In genomic region chr9:125261501-125262216, GRCh38 we compare ENCODE assay signal across 1 cellular context.
TF ChIP-seq lines count a peak whose summit lies in the region.

Gene GAPVD1 (plus strand): TSS chr9:125261826. CDS start chr9:125298922, 37,096 bp downstream.

TF ChIP-seq in HepG2, 621 proteins besides CTCF, POLR2A, EP300 and RAD21 (continued from another document and continues in another):
- TF ChIP-seq TFE3 (CRISPR knock-in tag; IDR thresholded peaks at IDR 0.05) (peak; percentile 25; the same call in 1 of the 2 replicates), NRL (CRISPR knock-in tag; IDR thresholded peaks at IDR 0.05; ENCODE audit: borderline replicate concordance) (peak; percentile 88), SKI (IDR thresholded peaks at IDR 0.05; ENCODE audit: partially characterized antibody) (peak; percentile 8), ZNF546 (CRISPR knock-in tag; conservative IDR thresholded peaks at IDR 0.05) (0 out of 2 replicates have a peak, but pooled peaks have one; percentile 55), HOXD1 (CRISPR knock-in tag; IDR thresholded peaks at IDR 0.05) (0 out of 2 replicates have a peak, but pooled peaks have one; percentile 33), RORA (CRISPR knock-in tag; IDR thresholded peaks at IDR 0.05) (no peak), NONO (IDR thresholded peaks at IDR 0.05) (no peak), NONO (CRISPR knock-in tag; conservative IDR thresholded peaks at IDR 0.05) (peak; percentile 44; the same call in 1 of the 2 replicates), ZNF7 (CRISPR knock-in tag; IDR thresholded peaks at IDR 0.05) (no peak), ZNF33B (CRISPR knock-in tag; IDR thresholded peaks at IDR 0.05) (no peak), NFYC (CRISPR knock-in tag; IDR thresholded peaks at IDR 0.05) (no peak), SNAI1 (CRISPR knock-in tag; IDR thresholded peaks at IDR 0.05; ENCODE audit: borderline replicate concordance) (0 out of 2 replicates have a peak, but pooled peaks have one; percentile 63), KDM5B (CRISPR knock-in tag; IDR thresholded peaks at IDR 0.05; ENCODE audit: borderline replicate concordance) (peak; percentile 88; the same call in 1 of the 2 replicates), ZNF577 (CRISPR knock-in tag; IDR thresholded peaks at IDR 0.05; ENCODE audit: borderline replicate concordance, low read depth) (0 out of 2 replicates have a peak, but pooled peaks have one; percentile 57), CHD4 (IDR thresholded peaks at IDR 0.05; ENCODE audit: borderline replicate concordance, low read length) (no peak), ZNF414 (CRISPR knock-in tag; IDR thresholded peaks at IDR 0.05) (peak; percentile 40; the same call in 1 of the 2 replicates), PTBP1 (IDR thresholded peaks at IDR 0.05; ENCODE audit: low read depth, low read length, poor library complexity, severe bottlenecking) (peak; percentile 22), ZNF296 (CRISPR knock-in tag; conservative IDR thresholded peaks at IDR 0.05) (peak; percentile 77), ZMYM4 (CRISPR knock-in tag; IDR thresholded peaks at IDR 0.05) (peak; percentile 68), ZNF552 (CRISPR knock-in tag; IDR thresholded peaks at IDR 0.05; ENCODE audit: borderline replicate concordance) (no peak), PATZ1 (CRISPR knock-in tag; IDR thresholded peaks at IDR 0.05) (no peak), ZSCAN30 (CRISPR knock-in tag; IDR thresholded peaks at IDR 0.05) (no peak; the same call in 1 of the 2 replicates), PAWR (CRISPR knock-in tag; IDR thresholded peaks at IDR 0.05; ENCODE audit: borderline replicate concordance) (0 out of 2 replicates have a peak, but pooled peaks have one; percentile 75), YEATS4 (CRISPR knock-in tag; IDR thresholded peaks at IDR 0.05; ENCODE audit: borderline replicate concordance) (0 out of 2 replicates have a peak, but pooled peaks have one; percentile 72), ESRRA (CRISPR knock-in tag; IDR thresholded peaks at IDR 0.05; ENCODE audit: low read depth) (peak; percentile 23; the same call in 1 of the 2 replicates), ATF7 (IDR thresholded peaks at IDR 0.05) (no peak), ATF7 (CRISPR knock-in tag; IDR thresholded peaks at IDR 0.05) (no peak), ZNF747 (CRISPR knock-in tag; IDR thresholded peaks at IDR 0.05; ENCODE audit: borderline replicate concordance) (peak; percentile 93), ATF5 (CRISPR knock-in tag; IDR thresholded peaks at IDR 0.05; ENCODE audit: low read depth) (0 out of 2 replicates have a peak, but pooled peaks have one; percentile 70), ZNF468 (CRISPR knock-in tag; IDR thresholded peaks at IDR 0.05) (no peak), ZFP91 (CRISPR knock-in tag; IDR thresholded peaks at IDR 0.05; ENCODE audit: borderline replicate concordance) (peak; percentile 64; the same call in 1 of the 2 replicates), ZNF407 (CRISPR knock-in tag; IDR thresholded peaks at IDR 0.05; ENCODE audit: not compliant biosample characterization) (no peak), ETV6 (CRISPR knock-in tag; conservative IDR thresholded peaks at IDR 0.05) (peak; percentile 55; the same call in 1 of the 2 replicates), MEF2D (CRISPR knock-in tag; IDR thresholded peaks at IDR 0.05) (peak; percentile 78; the same call in 1 of the 2 replicates), ZNF337 (CRISPR knock-in tag; IDR thresholded peaks at IDR 0.05; ENCODE audit: borderline replicate concordance, low read depth) (0 out of 2 replicates have a peak, but pooled peaks have one; percentile 13), IKZF5 (CRISPR knock-in tag; IDR thresholded peaks at IDR 0.05) (0 out of 2 replicates have a peak, but pooled peaks have one; percentile 28), CEBPG (CRISPR knock-in tag; IDR thresholded peaks at IDR 0.05) (0 out of 2 replicates have a peak, but pooled peaks have one; percentile 14), ZBTB20 (CRISPR knock-in tag; IDR thresholded peaks at IDR 0.05; ENCODE audit: borderline replicate concordance, low read depth) (peak; percentile 87; the same call in 1 of the 2 replicates), ZNF574 (CRISPR knock-in tag; IDR thresholded peaks at IDR 0.05) (peak; percentile 93), TCF12 (IDR thresholded peaks at IDR 0.05) (no peak), TCF12 (CRISPR knock-in tag; IDR thresholded peaks at IDR 0.05) (peak; percentile 25; the same call in 1 of the 2 replicates), NR2C2 (CRISPR knock-in tag; IDR thresholded peaks at IDR 0.05; ENCODE audit: borderline replicate concordance) (peak; percentile 86), ZBTB7B (CRISPR knock-in tag; IDR thresholded peaks at IDR 0.05) (no peak)
